Comparison of ENCODE assay signal across 2 cellular contexts in the genomic region with DNA sequence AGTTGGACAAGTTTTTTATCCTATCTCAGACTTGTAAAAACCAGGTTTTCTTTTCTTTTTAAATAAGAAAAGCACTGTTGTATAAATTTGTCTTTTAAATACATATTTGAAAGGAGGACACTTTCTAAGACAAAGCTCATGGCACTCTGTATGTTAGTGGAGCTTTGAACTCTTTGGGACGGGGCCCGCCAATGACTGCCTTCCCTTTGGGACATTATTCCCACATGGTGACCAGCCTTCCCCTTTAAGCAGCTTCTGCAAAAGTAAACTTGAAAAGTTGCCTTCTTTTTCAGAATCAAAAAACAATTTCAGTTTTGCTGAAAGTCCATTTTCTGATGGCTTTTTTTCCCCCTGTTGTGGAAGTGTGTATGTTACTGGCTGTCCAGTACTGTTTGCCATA.
TF ChIP-seq lines count a peak whose summit lies in the region.

No MANE protein-coding gene starts in this region.

TF ChIP-seq in HEK293, 187 proteins besides CTCF, POLR2A, EP300 and RAD21 (continued from another document):
- TF ChIP-seq, protein P1, sequence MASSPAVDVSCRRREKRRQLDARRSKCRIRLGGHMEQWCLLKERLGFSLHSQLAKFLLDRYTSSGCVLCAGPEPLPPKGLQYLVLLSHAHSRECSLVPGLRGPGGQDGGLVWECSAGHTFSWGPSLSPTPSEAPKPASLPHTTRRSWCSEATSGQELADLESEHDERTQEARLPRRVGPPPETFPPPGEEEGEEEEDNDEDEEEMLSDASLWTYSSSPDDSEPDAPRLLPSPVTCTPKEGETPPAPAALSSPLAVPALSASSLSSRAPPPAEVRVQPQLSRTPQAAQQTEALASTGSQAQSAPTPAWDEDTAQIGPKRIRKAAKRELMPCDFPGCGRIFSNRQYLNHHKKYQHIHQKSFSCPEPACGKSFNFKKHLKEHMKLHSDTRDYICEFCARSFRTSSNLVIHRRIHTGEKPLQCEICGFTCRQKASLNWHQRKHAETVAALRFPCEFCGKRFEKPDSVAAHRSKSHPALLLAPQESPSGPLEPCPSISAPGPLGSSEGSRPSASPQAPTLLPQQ (tag by site-specific recombination; IDR thresholded peaks at IDR 0.05) = peak; percentile 94
- TF ChIP-seq, protein P2, sequence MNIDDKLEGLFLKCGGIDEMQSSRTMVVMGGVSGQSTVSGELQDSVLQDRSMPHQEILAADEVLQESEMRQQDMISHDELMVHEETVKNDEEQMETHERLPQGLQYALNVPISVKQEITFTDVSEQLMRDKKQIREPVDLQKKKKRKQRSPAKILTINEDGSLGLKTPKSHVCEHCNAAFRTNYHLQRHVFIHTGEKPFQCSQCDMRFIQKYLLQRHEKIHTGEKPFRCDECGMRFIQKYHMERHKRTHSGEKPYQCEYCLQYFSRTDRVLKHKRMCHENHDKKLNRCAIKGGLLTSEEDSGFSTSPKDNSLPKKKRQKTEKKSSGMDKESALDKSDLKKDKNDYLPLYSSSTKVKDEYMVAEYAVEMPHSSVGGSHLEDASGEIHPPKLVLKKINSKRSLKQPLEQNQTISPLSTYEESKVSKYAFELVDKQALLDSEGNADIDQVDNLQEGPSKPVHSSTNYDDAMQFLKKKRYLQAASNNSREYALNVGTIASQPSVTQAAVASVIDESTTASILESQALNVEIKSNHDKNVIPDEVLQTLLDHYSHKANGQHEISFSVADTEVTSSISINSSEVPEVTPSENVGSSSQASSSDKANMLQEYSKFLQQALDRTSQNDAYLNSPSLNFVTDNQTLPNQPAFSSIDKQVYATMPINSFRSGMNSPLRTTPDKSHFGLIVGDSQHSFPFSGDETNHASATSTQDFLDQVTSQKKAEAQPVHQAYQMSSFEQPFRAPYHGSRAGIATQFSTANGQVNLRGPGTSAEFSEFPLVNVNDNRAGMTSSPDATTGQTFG (tag by site-specific recombination; IDR thresholded peaks at IDR 0.05; ENCODE audit: borderline replicate concordance) = no peak
- TF ChIP-seq ZFP69B (tag by site-specific recombination; IDR thresholded peaks at IDR 0.05) = peak; percentile 89
TF ChIP-seq in HEK293: peak in this region for 2.

TF ChIP-seq in GM12878, 131 proteins besides CTCF, POLR2A, EP300 and RAD21 (continued from another document):
- TF ChIP-seq, protein P3, sequence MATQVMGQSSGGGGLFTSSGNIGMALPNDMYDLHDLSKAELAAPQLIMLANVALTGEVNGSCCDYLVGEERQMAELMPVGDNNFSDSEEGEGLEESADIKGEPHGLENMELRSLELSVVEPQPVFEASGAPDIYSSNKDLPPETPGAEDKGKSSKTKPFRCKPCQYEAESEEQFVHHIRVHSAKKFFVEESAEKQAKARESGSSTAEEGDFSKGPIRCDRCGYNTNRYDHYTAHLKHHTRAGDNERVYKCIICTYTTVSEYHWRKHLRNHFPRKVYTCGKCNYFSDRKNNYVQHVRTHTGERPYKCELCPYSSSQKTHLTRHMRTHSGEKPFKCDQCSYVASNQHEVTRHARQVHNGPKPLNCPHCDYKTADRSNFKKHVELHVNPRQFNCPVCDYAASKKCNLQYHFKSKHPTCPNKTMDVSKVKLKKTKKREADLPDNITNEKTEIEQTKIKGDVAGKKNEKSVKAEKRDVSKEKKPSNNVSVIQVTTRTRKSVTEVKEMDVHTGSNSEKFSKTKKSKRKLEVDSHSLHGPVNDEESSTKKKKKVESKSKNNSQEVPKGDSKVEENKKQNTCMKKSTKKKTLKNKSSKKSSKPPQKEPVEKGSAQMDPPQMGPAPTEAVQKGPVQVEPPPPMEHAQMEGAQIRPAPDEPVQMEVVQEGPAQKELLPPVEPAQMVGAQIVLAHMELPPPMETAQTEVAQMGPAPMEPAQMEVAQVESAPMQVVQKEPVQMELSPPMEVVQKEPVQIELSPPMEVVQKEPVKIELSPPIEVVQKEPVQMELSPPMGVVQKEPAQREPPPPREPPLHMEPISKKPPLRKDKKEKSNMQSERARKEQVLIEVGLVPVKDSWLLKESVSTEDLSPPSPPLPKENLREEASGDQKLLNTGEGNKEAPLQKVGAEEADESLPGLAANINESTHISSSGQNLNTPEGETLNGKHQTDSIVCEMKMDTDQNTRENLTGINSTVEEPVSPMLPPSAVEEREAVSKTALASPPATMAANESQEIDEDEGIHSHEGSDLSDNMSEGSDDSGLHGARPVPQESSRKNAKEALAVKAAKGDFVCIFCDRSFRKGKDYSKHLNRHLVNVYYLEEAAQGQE (IDR thresholded peaks at IDR 0.05; ENCODE audit: low read depth, low read length) = no peak
- TF ChIP-seq IRF4 (IDR thresholded peaks at IDR 0.05; ENCODE audit: low read depth, low read length) (no peak), SMAD1 (IDR thresholded peaks at IDR 0.05; ENCODE audit: low read depth, partially characterized antibody) (no peak), KDM1A (IDR thresholded peaks at IDR 0.05; ENCODE audit: borderline replicate concordance) (no peak), CBFB (IDR thresholded peaks at IDR 0.05; ENCODE audit: low read depth) (no peak), GATAD2B (conservative IDR thresholded peaks at IDR 0.05; ENCODE audit: low read depth) (no peak), ZNF217 (IDR thresholded peaks at IDR 0.05) (no peak), SP1 (IDR thresholded peaks at IDR 0.05; ENCODE audit: low read depth, low read length) (no peak), BHLHE40 (IDR thresholded peaks at IDR 0.05; ENCODE audit: borderline replicate concordance in 1 of 2, low read depth in 2 of 2, low read length in 1 of 2) (no peak), STAT1 (conservative IDR thresholded peaks at IDR 0.05) (no peak), CEBPB (IDR thresholded peaks at IDR 0.05; ENCODE audit: borderline replicate concordance in 1 of 2, low read depth in 2 of 2, low read length in 2 of 2) (no peak), MTA3 (IDR thresholded peaks at IDR 0.05; ENCODE audit: borderline replicate concordance, low read length) (no peak)
- TF ChIP-seq, protein P4, sequence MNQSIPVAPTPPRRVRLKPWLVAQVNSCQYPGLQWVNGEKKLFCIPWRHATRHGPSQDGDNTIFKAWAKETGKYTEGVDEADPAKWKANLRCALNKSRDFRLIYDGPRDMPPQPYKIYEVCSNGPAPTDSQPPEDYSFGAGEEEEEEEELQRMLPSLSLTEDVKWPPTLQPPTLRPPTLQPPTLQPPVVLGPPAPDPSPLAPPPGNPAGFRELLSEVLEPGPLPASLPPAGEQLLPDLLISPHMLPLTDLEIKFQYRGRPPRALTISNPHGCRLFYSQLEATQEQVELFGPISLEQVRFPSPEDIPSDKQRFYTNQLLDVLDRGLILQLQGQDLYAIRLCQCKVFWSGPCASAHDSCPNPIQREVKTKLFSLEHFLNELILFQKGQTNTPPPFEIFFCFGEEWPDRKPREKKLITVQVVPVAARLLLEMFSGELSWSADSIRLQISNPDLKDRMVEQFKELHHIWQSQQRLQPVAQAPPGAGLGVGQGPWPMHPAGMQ (IDR thresholded peaks at IDR 0.05; ENCODE audit: borderline replicate concordance) = no peak
- TF ChIP-seq, protein P5, sequence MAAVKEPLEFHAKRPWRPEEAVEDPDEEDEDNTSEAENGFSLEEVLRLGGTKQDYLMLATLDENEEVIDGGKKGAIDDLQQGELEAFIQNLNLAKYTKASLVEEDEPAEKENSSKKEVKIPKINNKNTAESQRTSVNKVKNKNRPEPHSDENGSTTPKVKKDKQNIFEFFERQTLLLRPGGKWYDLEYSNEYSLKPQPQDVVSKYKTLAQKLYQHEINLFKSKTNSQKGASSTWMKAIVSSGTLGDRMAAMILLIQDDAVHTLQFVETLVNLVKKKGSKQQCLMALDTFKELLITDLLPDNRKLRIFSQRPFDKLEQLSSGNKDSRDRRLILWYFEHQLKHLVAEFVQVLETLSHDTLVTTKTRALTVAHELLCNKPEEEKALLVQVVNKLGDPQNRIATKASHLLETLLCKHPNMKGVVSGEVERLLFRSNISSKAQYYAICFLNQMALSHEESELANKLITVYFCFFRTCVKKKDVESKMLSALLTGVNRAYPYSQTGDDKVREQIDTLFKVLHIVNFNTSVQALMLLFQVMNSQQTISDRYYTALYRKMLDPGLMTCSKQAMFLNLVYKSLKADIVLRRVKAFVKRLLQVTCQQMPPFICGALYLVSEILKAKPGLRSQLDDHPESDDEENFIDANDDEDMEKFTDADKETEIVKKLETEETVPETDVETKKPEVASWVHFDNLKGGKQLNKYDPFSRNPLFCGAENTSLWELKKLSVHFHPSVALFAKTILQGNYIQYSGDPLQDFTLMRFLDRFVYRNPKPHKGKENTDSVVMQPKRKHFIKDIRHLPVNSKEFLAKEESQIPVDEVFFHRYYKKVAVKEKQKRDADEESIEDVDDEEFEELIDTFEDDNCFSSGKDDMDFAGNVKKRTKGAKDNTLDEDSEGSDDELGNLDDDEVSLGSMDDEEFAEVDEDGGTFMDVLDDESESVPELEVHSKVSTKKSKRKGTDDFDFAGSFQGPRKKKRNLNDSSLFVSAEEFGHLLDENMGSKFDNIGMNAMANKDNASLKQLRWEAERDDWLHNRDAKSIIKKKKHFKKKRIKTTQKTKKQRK (IDR thresholded peaks at IDR 0.05; ENCODE audit: low read depth, low read length) = no peak
- TF ChIP-seq, protein P6, sequence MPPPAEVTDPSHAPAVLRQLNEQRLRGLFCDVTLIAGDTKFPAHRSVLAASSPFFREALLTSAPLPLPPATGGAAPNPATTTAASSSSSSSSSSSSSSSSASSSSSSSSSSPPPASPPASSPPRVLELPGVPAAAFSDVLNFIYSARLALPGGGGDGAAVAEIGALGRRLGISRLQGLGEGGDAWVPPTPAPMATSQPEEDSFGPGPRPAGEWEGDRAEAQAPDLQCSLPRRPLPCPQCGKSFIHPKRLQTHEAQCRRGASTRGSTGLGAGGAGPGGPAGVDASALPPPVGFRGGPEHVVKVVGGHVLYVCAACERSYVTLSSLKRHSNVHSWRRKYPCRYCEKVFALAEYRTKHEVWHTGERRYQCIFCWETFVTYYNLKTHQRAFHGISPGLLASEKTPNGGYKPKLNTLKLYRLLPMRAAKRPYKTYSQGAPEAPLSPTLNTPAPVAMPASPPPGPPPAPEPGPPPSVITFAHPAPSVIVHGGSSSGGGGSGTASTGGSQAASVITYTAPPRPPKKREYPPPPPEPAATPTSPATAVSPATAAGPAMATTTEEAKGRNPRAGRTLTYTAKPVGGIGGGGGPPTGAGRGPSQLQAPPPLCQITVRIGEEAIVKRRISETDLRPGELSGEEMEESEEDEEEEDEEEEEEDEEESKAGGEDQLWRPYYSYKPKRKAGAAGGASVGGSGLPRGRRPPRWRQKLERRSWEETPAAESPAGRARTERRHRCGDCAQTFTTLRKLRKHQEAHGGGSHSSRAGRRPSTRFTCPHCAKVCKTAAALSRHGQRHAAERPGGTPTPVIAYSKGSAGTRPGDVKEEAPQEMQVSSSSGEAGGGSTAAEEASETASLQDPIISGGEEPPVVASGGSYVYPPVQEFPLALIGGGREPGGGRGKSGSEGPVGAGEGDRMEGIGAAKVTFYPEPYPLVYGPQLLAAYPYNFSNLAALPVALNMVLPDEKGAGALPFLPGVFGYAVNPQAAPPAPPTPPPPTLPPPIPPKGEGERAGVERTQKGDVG (CRISPR knock-in tag; IDR thresholded peaks at IDR 0.05) = no peak
- TF ChIP-seq, protein P7, sequence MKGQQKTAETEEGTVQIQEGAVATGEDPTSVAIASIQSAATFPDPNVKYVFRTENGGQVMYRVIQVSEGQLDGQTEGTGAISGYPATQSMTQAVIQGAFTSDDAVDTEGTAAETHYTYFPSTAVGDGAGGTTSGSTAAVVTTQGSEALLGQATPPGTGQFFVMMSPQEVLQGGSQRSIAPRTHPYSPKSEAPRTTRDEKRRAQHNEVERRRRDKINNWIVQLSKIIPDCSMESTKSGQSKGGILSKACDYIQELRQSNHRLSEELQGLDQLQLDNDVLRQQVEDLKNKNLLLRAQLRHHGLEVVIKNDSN (IDR thresholded peaks at IDR 0.05; ENCODE audit: borderline replicate concordance, extremely low read length, insufficient read depth, low read depth, low read length) = no peak
